18 cellular contexts compared by ENCODE assay signal in genomic region chr4:1846580-1846979, GRCh38. TPM values are rescaled to one million over a fixed set of nuclear protein-coding genes. Genes with fewer than 3 reads are reported as not detected.
DNase-seq lines count a peak whose midpoint lies in the region; ATAC-seq and TF ChIP-seq lines count a peak whose summit lies in the region.
"Had no signal": no experiment of that assay in that cellular context is flagged by ENCODE, and none has a peak within 500 bp of the region (broad histone marks: within the 10 kb centered on the region; RNA-seq: fewer than 3 reads in every experiment).

No MANE protein-coding gene starts in this region.

- H3K27me3 Mint-ChIP-seq in T-helper 1 cell treated with Interleukin-12 subunit alpha and Interleukin-12 subunit beta and Interleukin-4 antibody, amounts not matched to agents 30 μg/mL and 1 μg/mL, for 36 hours (ENCODE audit: low read depth), result no peaks in the 10 kb centered on the region
- H3K27me3 Mint-ChIP-seq: CD4-positive, alpha-beta memory T cell had no signal

- peaks cover 89% of the 10 kb centered on the region for H3K79me2 ChIP-seq in HCT116 (ENCODE audit: insufficient read depth, low read length)
- peaks cover 5% of the 10 kb centered on the region; the same call in 1 of the 2 replicates for H3K79me2 ChIP-seq in OCI-LY7 (ENCODE audit: insufficient read depth, low read depth, low read length)

- intact Hi-C loops in HCT116 (cut with micrococcal nuclease) (no loop called here), OCI-LY7 (cut with micrococcal nuclease; ENCODE audit: unreplicated experiment) (no loop called here)

- peak overlapping the region; percentile 5 for H3K27ac Mint-ChIP-seq in T-helper 1 cell treated with Interleukin-12 subunit alpha and Interleukin-12 subunit beta and Interleukin-4 antibody, amounts not matched to agents 30 μg/mL and 1 μg/mL, for 36 hours

- BruUV-seq in HCT116 (replicated peaks; lab: Mats Ljungman, UMichigan) (TSS peak; percentile 10), OCI-LY7 (replicated peaks; lab: Mats Ljungman, UMichigan) (TSS peak; percentile 67)

- H4K20me1 ChIP-seq in HCT116 (ENCODE audit: insufficient read depth) (no peaks in the 10 kb centered on the region), OCI-LY7 (ENCODE audit: insufficient read depth, low read length) (no peaks in the 10 kb centered on the region)

- DNase-seq in T-helper 1 cell (no peak), HCT116 (ENCODE audit: low read depth, low spot score) (no peak), OCI-LY7 (ENCODE audit: low spot score) (no peak), omental fat pad (ENCODE audit: low spot score) (no peak), inferior parietal cortex (ENCODE audit: extremely low spot score) (no peak), NCI-H2227 treated with DMSO at 0.1 percent for 48 hours (lab: John Stamatoyannopoulos, UW) (no peak)
- DNase-seq: ACHN; CD4-positive, alpha-beta memory T cell; GDM1; MM.1S; NCI-H1048; NCI-H1417 treated with DMSO at 0.1 percent for 48 hours; NCI-H187 had no signal

- H3K27me3 ChIP-seq in HCT116 (ENCODE audit: insufficient read depth, low read length) (no peaks in the 10 kb centered on the region), thymus (ENCODE audit: control insufficient read depth, insufficient read depth) (no peaks in the 10 kb centered on the region)
- H3K27me3 ChIP-seq: BLaER1, SJSA1 had no signal

- CTCF ChIA-PET in HCT116 (lab: Charles Lee) (no interaction called here), OCI-LY7 (lab: Charles Lee; ENCODE audit: unreplicated experiment) (no interaction called here)

- no peaks in the 10 kb centered on the region for H3K9me3 Mint-ChIP-seq in T-helper 1 cell treated with Interleukin-12 subunit alpha and Interleukin-12 subunit beta and Interleukin-4 antibody, amounts not matched to agents 30 μg/mL and 1 μg/mL, for 36 hours
- H3K9me3 Mint-ChIP-seq: CD4-positive, alpha-beta memory T cell had no signal

- H2AFZ ChIP-seq in HCT116 (ENCODE audit: low read depth, low read length, poor library complexity, severe bottlenecking) (no peak overlapping the region), OCI-LY7 (ENCODE audit: low read length) (no peak overlapping the region)

- H3K4me1 Mint-ChIP-seq in T-helper 1 cell treated with Interleukin-12 subunit alpha and Interleukin-12 subunit beta and Interleukin-4 antibody, amounts not matched to agents 30 μg/mL and 1 μg/mL, for 36 hours (ENCODE audit: low read depth), result peaks cover 17% of the 10 kb centered on the region

- H3K4me2 ChIP-seq in HCT116 (ENCODE audit: low read length) (no peak overlapping the region), OCI-LY7 (ENCODE audit: low read length) (no peak overlapping the region)
- H3K4me2 ChIP-seq: BLaER1 had no signal

- POLR2A ChIA-PET in HCT116 (lab: Charles Lee), result no interaction called here
- POLR2A ChIA-PET in OCI-LY7 (lab: Charles Lee), result interaction anchor here (0.6 to 1.1 kb wide), 2 partner anchors 10 to 103 kb away, joined by 3 to 5 read pairs; no protein-coding TSS in a partner anchor

- H3K27ac ChIP-seq in HCT116 (ENCODE audit: low read depth, low read length) (no peak overlapping the region), OCI-LY7 (ENCODE audit: low read depth, low read length, poor library complexity, severe bottlenecking) (no peak overlapping the region), thymus (ENCODE audit: low read depth) (peak overlapping the region; percentile 72)
- H3K27ac ChIP-seq: 22Rv1, BLaER1, SJSA1 had no signal

- H3K9me3 ChIP-seq in HCT116 (ENCODE audit: control insufficient read depth in 1 of 2, insufficient read depth in 1 of 2, low read depth in 1 of 2, low read length in 2 of 2) (no peaks in the 10 kb centered on the region), OCI-LY7 (ENCODE audit: low read length) (no peaks in the 10 kb centered on the region), thymus (ENCODE audit: control insufficient read depth) (no peaks in the 10 kb centered on the region)
- H3K9me3 ChIP-seq: BLaER1, SJSA1 had no signal

- ATAC-seq in HCT116, result no peak
- ATAC-seq in omental fat pad (ENCODE audit: low FRiP score), result no peak

- H3K4me3 Mint-ChIP-seq in T-helper 1 cell treated with Interleukin-12 subunit alpha and Interleukin-12 subunit beta and Interleukin-4 antibody, amounts not matched to agents 30 μg/mL and 1 μg/mL, for 36 hours, result no peak overlapping the region
- H3K4me3 Mint-ChIP-seq: CD4-positive, alpha-beta memory T cell had no signal

- H3K36me3 ChIP-seq in HCT116 (ENCODE audit: control insufficient read depth in 1 of 2, insufficient read depth in 2 of 2, low read length in 2 of 2) (peaks cover 15 to 52% of the 10 kb centered on the region in 2 experiments; a peak in 3 of 4 replicates), OCI-LY7 (ENCODE audit: insufficient read depth, low read length) (peaks cover 63% of the 10 kb centered on the region), thymus (ENCODE audit: control insufficient read depth, insufficient read depth) (peaks cover 37% of the 10 kb centered on the region)
- H3K36me3 ChIP-seq: SJSA1 had no signal

- H3K36me3 Mint-ChIP-seq in T-helper 1 cell treated with Interleukin-12 subunit alpha and Interleukin-12 subunit beta and Interleukin-4 antibody, amounts not matched to agents 30 μg/mL and 1 μg/mL, for 36 hours (ENCODE audit: low read depth), result peaks cover 12% of the 10 kb centered on the region

- H3K9me2 ChIP-seq in HCT116 (ENCODE audit: insufficient read depth) (no peaks in the 10 kb centered on the region), OCI-LY7 (ENCODE audit: insufficient read depth, low read length) (no peaks in the 10 kb centered on the region)

- H3K9ac ChIP-seq in HCT116 (ENCODE audit: low read length), result no peak overlapping the region
- H3K9ac ChIP-seq: BLaER1 had no signal

- peaks cover 2 to 7% of the 10 kb centered on the region in 2 experiments; a peak in 3 of 4 replicates for H3K4me1 ChIP-seq in HCT116 (ENCODE audit: control insufficient read depth in 1 of 2, insufficient read depth in 2 of 2, low read length in 2 of 2)
- no peaks in the 10 kb centered on the region for H3K4me1 ChIP-seq in OCI-LY7 (ENCODE audit: insufficient read depth, low read length, poor library complexity, severe bottlenecking)
- H3K4me1 ChIP-seq in thymus (ENCODE audit: control insufficient read depth, insufficient read depth, low read length), result peaks cover 63% of the 10 kb centered on the region
- H3K4me1 ChIP-seq: SJSA1 had no signal

- TF ChIP-seq CTCF in HCT116 (IDR thresholded peaks at IDR 0.05 in 2 of 3, conservative IDR thresholded peaks at IDR 0.05 in 1 of 3; ENCODE audit: borderline replicate concordance in 1 of 3, insufficient read depth in 1 of 3, low read depth in 2 of 3, low read length in 2 of 3) (no peak), OCI-LY7 (conservative IDR thresholded peaks at IDR 0.05; ENCODE audit: low read length) (no peak), omental fat pad (IDR thresholded peaks at IDR 0.05) (no peak)

- RAD21 ChIA-PET in HCT116 (lab: Charles Lee; ENCODE audit: low non-redundant PET in 1 of 2, low total read pairs in 2 of 2, uncharacterized antibody in 2 of 2, unreplicated experiment in 2 of 2), result no interaction called here

- TF ChIP-seq RAD21 in HCT116 (IDR thresholded peaks at IDR 0.05; ENCODE audit: low read depth), result no peak

- WGBS in thymus, result 19% methylated on average over 2 of the region's 2 CpGs

- TF ChIP-seq POLR2A in HCT116 (IDR thresholded peaks at IDR 0.05; ENCODE audit: borderline replicate concordance, extremely low read depth, insufficient read depth, insufficient read length), result no peak

- H3K4me3 ChIP-seq in HCT116 (replicated peaks in 1 of 2; ENCODE audit: low read depth in 1 of 2, low read length in 2 of 2) (no peak overlapping the region), OCI-LY7 (ENCODE audit: low read depth, low read length, poor library complexity, severe bottlenecking) (no peak overlapping the region), thymus (ENCODE audit: low read length) (no peak overlapping the region)
- H3K4me3 ChIP-seq: BLaER1, SJSA1 had no signal

TF ChIP-seq in HCT116, 20 proteins besides CTCF, POLR2A, EP300 and RAD21:
- no peak for TF ChIP-seq JUND (IDR thresholded peaks at IDR 0.05)

RNA-seq across cellular contexts. Expression of gene LETM1, which starts 9.4 kb away (rescaled TPM):
- 67.3 TPM for total RNA-seq in HCT116 (2021; ENCODE audit: unreplicated experiment)
- 25.9 and 36.3 TPM in 2 replicates for polyA plus RNA-seq in HCT116 (2012)
- total RNA-seq in OCI-LY7 (2014; rRNA removed; shearing (Covaris generic)), result 58.3 and 60.0 TPM in 2 replicates
- total RNA-seq in OCI-LY7 (2022), result 61.7 and 66.8 TPM in 2 replicates
- polyA plus RNA-seq in thymus, result 16.8 TPM
- total RNA-seq in omental fat pad, result 100 to 1,000 TPM in 1 of 4 donors, 10 to 100 TPM in 3; 42.2 to 104 (median 52.8) TPM

RNA-seq across cellular contexts. Expression of gene NSD2, which starts 24.6 kb away (rescaled TPM):
- total RNA-seq in HCT116 (2021; ENCODE audit: unreplicated experiment) (145 TPM), OCI-LY7 (2022) (329 and 372 TPM in 2 replicates), omental fat pad (10 to 100 TPM; 19.1 to 33.1 (median 28.8) TPM)
- 75.3 and 77.0 TPM in 2 replicates for polyA plus RNA-seq in HCT116 (2012)
- 158 and 169 TPM in 2 replicates for total RNA-seq in OCI-LY7 (2014; rRNA removed; shearing (Covaris generic))
- polyA plus RNA-seq in thymus, result 18.6 TPM

RNA-seq across cellular contexts. Expression of gene FGFR3, which starts 53.5 kb away (rescaled TPM):
- total RNA-seq in HCT116 (2021; ENCODE audit: unreplicated experiment), result 31.7 TPM
- polyA plus RNA-seq in HCT116 (2012), result 18.3 and 19.1 TPM in 2 replicates
- total RNA-seq in OCI-LY7 (2014; rRNA removed; shearing (Covaris generic)), result not detected in 2 replicates
- not detected in 2 replicates for total RNA-seq in OCI-LY7 (2022)
- polyA plus RNA-seq in thymus, result 13.2 TPM
- 1 to 10 TPM; 1.3 to 3.5 (median 2.6) TPM for total RNA-seq in omental fat pad
- polyA plus RNA-seq: CD4-positive, alpha-beta memory T cell had no signal
